9 cellular contexts compared by ENCODE assay signal in the genomic region with DNA sequence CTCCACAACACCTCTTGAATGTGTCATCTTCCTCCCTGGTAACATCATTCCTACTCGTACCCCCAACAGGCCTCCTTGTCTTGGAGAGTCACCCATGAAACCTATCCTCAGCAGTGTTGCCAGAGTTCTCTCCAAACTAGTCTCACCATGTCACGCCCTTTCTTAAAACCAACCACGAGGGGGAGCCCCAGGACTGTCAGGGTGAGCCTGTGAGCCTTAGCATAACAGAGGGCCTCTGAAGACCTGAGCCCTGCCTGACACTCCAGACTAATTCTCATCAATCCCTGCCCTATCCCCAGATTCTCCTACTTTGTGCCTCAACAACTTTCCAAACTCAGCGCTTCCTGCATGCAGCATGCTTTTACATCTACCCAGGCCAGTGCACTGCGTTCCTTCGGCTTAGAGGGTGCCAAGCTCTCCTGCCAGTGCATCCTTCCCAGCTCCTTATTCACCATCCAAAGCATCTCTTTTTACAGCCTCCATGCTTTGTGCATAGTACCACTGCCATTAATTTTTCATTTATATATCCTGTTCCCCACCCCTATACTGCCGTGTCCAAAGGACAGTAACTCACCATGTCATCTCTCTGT. TPM values are rescaled to one million over a fixed set of nuclear protein-coding genes. Genes with fewer than 3 reads are reported as not detected.
DNase-seq lines count a peak whose midpoint lies in the region; ATAC-seq and TF ChIP-seq lines count a peak whose summit lies in the region.
"Had no signal": no experiment of that assay in that cellular context is flagged by ENCODE, and none has a peak within 500 bp of the region (broad histone marks: within the 10 kb centered on the region; RNA-seq: fewer than 3 reads in every experiment).

No MANE protein-coding gene starts in this region.

- H3K9me2 ChIP-seq in hepatocyte (replicated peaks; ENCODE audit: insufficient read depth): no peaks in the 10 kb centered on the region

- no peak overlapping the region for H3K27ac ChIP-seq in ascending aorta
- H3K27ac ChIP-seq in hepatocyte: no peak overlapping the region
- H3K27ac ChIP-seq: BLaER1 had no signal

- H2AFZ ChIP-seq in hepatocyte: no peak overlapping the region

- H3K4me3 ChIP-seq in ascending aorta (no peak overlapping the region), hepatocyte (no peak overlapping the region), skeletal muscle cell (ENCODE audit: low read depth, low read length) (no peak overlapping the region)
- H3K4me3 ChIP-seq: BLaER1 had no signal

- ATAC-seq in HG02759 (IDR thresholded peaks at IDR 0.05; ENCODE audit: unreplicated experiment): peak; percentile 88

- no peaks in the 10 kb centered on the region for H3K27me3 ChIP-seq in ascending aorta
- H3K27me3 ChIP-seq in hepatocyte: no peaks in the 10 kb centered on the region
- H3K27me3 ChIP-seq: BLaER1 had no signal

- DNase-seq in NCI-H1436 (lab: John Stamatoyannopoulos, UW) (peak; percentile 73), NCI-H1436 treated with DMSO at 0.1 percent for 48 hours (lab: John Stamatoyannopoulos, UW) (no peak), NCI-H128 (lab: John Stamatoyannopoulos, UW; ENCODE audit: unreplicated experiment) (peak; percentile 58), T follicular helper cell (ENCODE audit: low read depth) (peak; percentile 20), ascending aorta (ENCODE audit: low spot score in 2 of 2) (peak in 1 of 2 donors; percentile 91), hepatocyte (ENCODE audit: low spot score) (peak; percentile 93), skeletal muscle cell (ENCODE audit: low read depth) (peak; percentile 49)

- TF ChIP-seq CTCF in ascending aorta (IDR thresholded peaks at IDR 0.05) (peak; percentile 80 to 86 (median 84)), hepatocyte (IDR thresholded peaks at IDR 0.05; ENCODE audit: poor library complexity) (peak; percentile 73)

- H3K4me2 ChIP-seq in hepatocyte: no peak overlapping the region
- H3K4me2 ChIP-seq: BLaER1 had no signal

- no peaks in the 10 kb centered on the region for H3K9me3 ChIP-seq in ascending aorta
- H3K9me3 ChIP-seq in hepatocyte (ENCODE audit: low read depth): no peaks in the 10 kb centered on the region
- H3K9me3 ChIP-seq: BLaER1 had no signal

- intact Hi-C loops in ascending aorta (cut with DNase I): loop anchor here (1.0 kb wide), 3 partner anchors 34 to 61 kb away; a partner anchor contains a TSS

- WGBS in hepatocyte (ENCODE audit: low lambda C conversion rate, missing lambda C conversion rate): 33% methylated on average over 7 of the region's 7 CpGs

- H4K20me1 ChIP-seq in hepatocyte (ENCODE audit: insufficient read depth, poor library complexity, severe bottlenecking): no peaks in the 10 kb centered on the region
- H4K20me1 ChIP-seq: BLaER1 had no signal

- H3K4me1 ChIP-seq in ascending aorta (peaks cover 0 to 4% of the 10 kb centered on the region in 2 donors), hepatocyte (ENCODE audit: insufficient read depth) (no peaks in the 10 kb centered on the region)
- H3K4me1 ChIP-seq: BLaER1 had no signal

- H3K79me2 ChIP-seq in hepatocyte: no peaks in the 10 kb centered on the region

- H3K36me3 ChIP-seq in ascending aorta: no peaks in the 10 kb centered on the region
- H3K36me3 ChIP-seq in hepatocyte (replicated peaks; ENCODE audit: insufficient read depth, low read depth): no peaks in the 10 kb centered on the region
- H3K36me3 ChIP-seq: BLaER1 had no signal

RNA-seq across cellular contexts. Expression of a gene that starts 34.2 kb away (rescaled TPM):
- total RNA-seq in ascending aorta (0.11 TPM), hepatocyte (7.3 and 7.5 TPM in 2 replicates)
- 0.58 and 0.88 TPM in 2 replicates for polyA plus RNA-seq in hepatocyte
